2 cellular contexts compared by ENCODE assay signal in genomic region chr21:44650265-44650972, GRCh38.
TF ChIP-seq lines count a peak whose summit lies in the region.

No MANE protein-coding gene starts in this region.

TF ChIP-seq in IMR-90, 13 proteins besides CTCF, POLR2A, EP300 and RAD21:
- TF ChIP-seq MAFK (IDR thresholded peaks at IDR 0.05; ENCODE audit: low read depth, low read length) (no peak), SMC3 (IDR thresholded peaks at IDR 0.05; ENCODE audit: low read depth, low read length) (no peak), MXI1 (IDR thresholded peaks at IDR 0.05; ENCODE audit: borderline replicate concordance, low read depth, low read length) (no peak), USF2 (IDR thresholded peaks at IDR 0.05; ENCODE audit: low read depth, low read length) (no peak), ELK1 (IDR thresholded peaks at IDR 0.05; ENCODE audit: borderline replicate concordance, low read depth, low read length) (no peak), CHD1 (IDR thresholded peaks at IDR 0.05; ENCODE audit: low read depth, low read length) (no peak), BHLHE40 (IDR thresholded peaks at IDR 0.05; ENCODE audit: low read depth, low read length) (no peak), RFX5 (IDR thresholded peaks at IDR 0.05; ENCODE audit: low read depth, low read length) (no peak), RCOR1 (IDR thresholded peaks at IDR 0.05; ENCODE audit: insufficient replicate concordance, low read length) (no peak), CEBPB (IDR thresholded peaks at IDR 0.05; ENCODE audit: low read depth, low read length) (no peak)

TF ChIP-seq in H1, 55 proteins besides CTCF, POLR2A, EP300 and RAD21:
- no peak for TF ChIP-seq SP4 (IDR thresholded peaks at IDR 0.05; ENCODE audit: low read length)
- no peak for TF ChIP-seq RXRA (IDR thresholded peaks at IDR 0.05; ENCODE audit: insufficient read depth, low read depth, low read length)
- no peak for TF ChIP-seq RBBP5 (IDR thresholded peaks at IDR 0.05; ENCODE audit: borderline replicate concordance, low read depth, low read length)
- TF ChIP-seq SAP30 (IDR thresholded peaks at IDR 0.05; ENCODE audit: insufficient read depth, insufficient replicate concordance, low read length), result no peak
- no peak for TF ChIP-seq NANOG (IDR thresholded peaks at IDR 0.05; ENCODE audit: insufficient read depth, low read depth, low read length, poor library complexity, severe bottlenecking)
- no peak for TF ChIP-seq GTF2F1 (IDR thresholded peaks at IDR 0.05; ENCODE audit: borderline replicate concordance, low read depth, low read length)
- no peak for TF ChIP-seq CHD2 (IDR thresholded peaks at IDR 0.05; ENCODE audit: low read length)
- TF ChIP-seq MAX (IDR thresholded peaks at IDR 0.05), result no peak
- TF ChIP-seq TAF1 (IDR thresholded peaks at IDR 0.05; ENCODE audit: low read depth, low read length), result no peak
- TF ChIP-seq POLR2AphosphoS5 (IDR thresholded peaks at IDR 0.05; ENCODE audit: low read depth, low read length), result no peak
- TF ChIP-seq JUN (IDR thresholded peaks at IDR 0.05; ENCODE audit: low read depth, low read length), result no peak
- no peak for TF ChIP-seq SIRT6 (IDR thresholded peaks at IDR 0.05; ENCODE audit: low read length)
- no peak for TF ChIP-seq TBP (IDR thresholded peaks at IDR 0.05; ENCODE audit: low read depth, low read length)
- no peak for TF ChIP-seq KDM1A (IDR thresholded peaks at IDR 0.05; ENCODE audit: borderline replicate concordance, low read length)
- TF ChIP-seq NRF1 (IDR thresholded peaks at IDR 0.05; ENCODE audit: low read depth, low read length), result no peak
- TF ChIP-seq MAFK (IDR thresholded peaks at IDR 0.05; ENCODE audit: low read depth, low read length), result no peak
TF ChIP-seq in H1: peak in this region for 0.
